Comparison of ENCODE assay signal across 24 cellular contexts in genomic region chr3:14140668-14141067, GRCh38. TPM values are rescaled to one million over a fixed set of nuclear protein-coding genes. Genes with fewer than 3 reads are reported as not detected.
DNase-seq lines count a peak whose midpoint lies in the region; ATAC-seq and TF ChIP-seq lines count a peak whose summit lies in the region.
"Had no signal": no experiment of that assay in that cellular context is flagged by ENCODE, and none has a peak within 500 bp of the region (broad histone marks: within the 10 kb centered on the region; RNA-seq: fewer than 3 reads in every experiment).

No MANE protein-coding gene starts in this region.

- H3K36me3 Mint-ChIP-seq in natural killer cell = peaks cover 6% of the 10 kb centered on the region
- no peaks in the 10 kb centered on the region for H3K36me3 Mint-ChIP-seq in natural killer cell treated with Interleukin-12 subunit alpha and Interleukin-12 subunit beta and Interleukin-15 and Interleukin-18, amount 100 ng/mL, for 72 hours
- peaks cover 49% of the 10 kb centered on the region for H3K36me3 Mint-ChIP-seq in central memory CD8-positive, alpha-beta T cell (ENCODE audit: insufficient read depth)
- H3K36me3 Mint-ChIP-seq in naive B cell = peaks cover 5 to 6% of the 10 kb centered on the region in 2 donors

- intact Hi-C loops in natural killer cell (cut with micrococcal nuclease) = loop anchor here (5.0 to 10.0 kb wide), 2 partner anchors 1128 to 1654 kb away; partner anchors contain the start of gene ANKRD28

- H3K27ac Mint-ChIP-seq in natural killer cell = peak overlapping the region; percentile 95 to 100
- H3K27ac Mint-ChIP-seq in natural killer cell treated with Interleukin-12 subunit alpha and Interleukin-12 subunit beta and Interleukin-15 and Interleukin-18, amount 100 ng/mL, for 72 hours = no peak overlapping the region
- peak overlapping the region; percentile 99 for H3K27ac Mint-ChIP-seq in central memory CD8-positive, alpha-beta T cell (ENCODE audit: low read depth)
- H3K27ac Mint-ChIP-seq in naive B cell = peak overlapping the region in 5 of 6 donors; percentile 14 to 90 (median 42)
- H3K27ac Mint-ChIP-seq: type B pancreatic cell had no signal

- ATAC-seq in natural killer cell = no peak
- ATAC-seq in natural killer cell treated with Interleukin-12 subunit alpha and Interleukin-12 subunit beta and Interleukin-15 and Interleukin-18, amount 100 ng/mL, for 72 hours = no peak
- no peak for ATAC-seq in central memory CD8-positive, alpha-beta T cell (replicated peaks; ENCODE audit: extremely low read depth, poor library complexity, severe bottlenecking)
- ATAC-seq in naive B cell (ENCODE audit: low read depth in 2 of 2) = no peak
- ATAC-seq in GM21526 (IDR thresholded peaks at IDR 0.05; ENCODE audit: low FRiP score, unreplicated experiment) = no peak
- no peak for ATAC-seq in GM19397 (IDR thresholded peaks at IDR 0.05; ENCODE audit: unreplicated experiment)
- ATAC-seq in HG03520 (IDR thresholded peaks at IDR 0.05; ENCODE audit: unreplicated experiment) = no peak
- ATAC-seq: left colon had no signal

- H3K4me3 Mint-ChIP-seq in natural killer cell (no peak overlapping the region), naive B cell (no peak overlapping the region)
- no peak overlapping the region for H3K4me3 Mint-ChIP-seq in natural killer cell treated with Interleukin-12 subunit alpha and Interleukin-12 subunit beta and Interleukin-15 and Interleukin-18, amount 100 ng/mL, for 72 hours
- no peak overlapping the region for H3K4me3 Mint-ChIP-seq in central memory CD8-positive, alpha-beta T cell
- H3K4me3 Mint-ChIP-seq: brain; dendritic cell treated with granulocyte-macrophage colony-stimulating factor and Interleukin-4, amounts not matched to agents 40 ng/mL and 50 ng/mL, for 4 days; type B pancreatic cell had no signal

- H3K4me1 Mint-ChIP-seq in natural killer cell (peaks cover 47 to 48% of the 10 kb centered on the region in 2 donors), naive B cell (peaks cover 12 to 21% (median 15%) of the 10 kb centered on the region in 3 donors)
- H3K4me1 Mint-ChIP-seq in natural killer cell treated with Interleukin-12 subunit alpha and Interleukin-12 subunit beta and Interleukin-15 and Interleukin-18, amount 100 ng/mL, for 72 hours (ENCODE audit: low read depth in 2 of 2) = peaks cover 40 to 43% of the 10 kb centered on the region in 2 donors
- peaks cover 47% of the 10 kb centered on the region for H3K4me1 Mint-ChIP-seq in central memory CD8-positive, alpha-beta T cell

- H3K9me3 Mint-ChIP-seq in natural killer cell (no peaks in the 10 kb centered on the region), naive B cell (no peaks in the 10 kb centered on the region)
- H3K9me3 Mint-ChIP-seq in natural killer cell treated with Interleukin-12 subunit alpha and Interleukin-12 subunit beta and Interleukin-15 and Interleukin-18, amount 100 ng/mL, for 72 hours = no peaks in the 10 kb centered on the region
- H3K9me3 Mint-ChIP-seq in central memory CD8-positive, alpha-beta T cell = no peaks in the 10 kb centered on the region
- H3K9me3 Mint-ChIP-seq: brain; dendritic cell treated with granulocyte-macrophage colony-stimulating factor and Interleukin-4, amounts not matched to agents 40 ng/mL and 50 ng/mL, for 4 days; type B pancreatic cell had no signal

- TF ChIP-seq CTCF in natural killer cell (IDR thresholded peaks at IDR 0.05) = no peak

- H3K27me3 Mint-ChIP-seq in natural killer cell (ENCODE audit: low read depth in 2 of 2) (no peaks in the 10 kb centered on the region), naive B cell (no peaks in the 10 kb centered on the region)
- H3K27me3 Mint-ChIP-seq in natural killer cell treated with Interleukin-12 subunit alpha and Interleukin-12 subunit beta and Interleukin-15 and Interleukin-18, amount 100 ng/mL, for 72 hours = no peaks in the 10 kb centered on the region
- no peaks in the 10 kb centered on the region for H3K27me3 Mint-ChIP-seq in central memory CD8-positive, alpha-beta T cell
- H3K27me3 Mint-ChIP-seq: brain; dendritic cell treated with granulocyte-macrophage colony-stimulating factor and Interleukin-4, amounts not matched to agents 40 ng/mL and 50 ng/mL, for 4 days; type B pancreatic cell had no signal

- no peak for DNase-seq in natural killer cell
- no peak for DNase-seq in natural killer cell treated with Interleukin-12 subunit alpha and Interleukin-12 subunit beta and Interleukin-15 and Interleukin-18, amount 100 ng/mL, for 72 hours (ENCODE audit: low spot score)
- DNase-seq in central memory CD8-positive, alpha-beta T cell (ENCODE audit: low spot score in 2 of 2) = no peak
- no peak for DNase-seq in naive B cell
- no peak for DNase-seq in midbrain (lab: John Stamatoyannopoulos, UW)
- DNase-seq: activated naive CD4-positive, alpha-beta T cell; activated T-cell treated with anti-CD3 and anti-CD28 coated beads, Interleukin-2, amount 50 U/mL, for 48 hours; KG1; left colon; mesendoderm; MM.1S; NCI-H1436; NCI-H2081 treated with DMSO at 0.1 percent for 48 hours; NCI-H226; Peyer's patch; small intestine; stimulated activated CD8-positive, alpha-beta memory T cell treated with anti-CD3 and anti-CD28 coated beads, Interleukin-4, amount 100 ng/mL, for 48 hours; stomach had no signal

RNA-seq across cellular contexts. Expression of gene TMEM43, which starts 15.8 kb away (rescaled TPM):
- 10 to 100 TPM; 49.5 to 61.1 (median 54.1) TPM for total RNA-seq in natural killer cell
- 10 to 100 TPM; 37.3 to 42.6 TPM for total RNA-seq in natural killer cell treated with Interleukin-12 subunit alpha and Interleukin-12 subunit beta and Interleukin-15 and Interleukin-18, amount 100 ng/mL, for 72 hours
- polyA plus RNA-seq in naive B cell (ENCODE audit: low read depth in 6 of 6) = 10 to 100 TPM; 36.7 to 42.9 (median 39.2) TPM

RNA-seq across cellular contexts. Expression of gene CHCHD4, which starts 16.0 kb away (rescaled TPM):
- total RNA-seq in natural killer cell = 1 to 10 TPM; 2.1 to 4.3 (median 3.4) TPM
- 10 to 100 TPM; 13.2 to 14.6 TPM for total RNA-seq in natural killer cell treated with Interleukin-12 subunit alpha and Interleukin-12 subunit beta and Interleukin-15 and Interleukin-18, amount 100 ng/mL, for 72 hours
- polyA plus RNA-seq in naive B cell (ENCODE audit: low read depth in 6 of 6) = 10 to 100 TPM in 3 of 6 donors, 1 to 10 TPM in 3; 6.4 to 17.5 (median 11.3) TPM

RNA-seq across cellular contexts. Expression of gene XPC, which starts 37.7 kb away (rescaled TPM):
- total RNA-seq in natural killer cell = 10 to 100 TPM; 45.5 to 62.1 (median 50.0) TPM
- total RNA-seq in natural killer cell treated with Interleukin-12 subunit alpha and Interleukin-12 subunit beta and Interleukin-15 and Interleukin-18, amount 100 ng/mL, for 72 hours = 10 to 100 TPM; 24.6 to 31.5 TPM
- polyA plus RNA-seq in naive B cell (ENCODE audit: low read depth in 6 of 6) = 10 to 100 TPM in 5 of 6 donors, 1 to 10 TPM in 1; 10.0 to 36.6 (median 32.3) TPM

RNA-seq across cellular contexts. Expression of gene LSM3, which starts 37.9 kb away (rescaled TPM):
- total RNA-seq in natural killer cell = 1 to 10 TPM; 7.6 to 9.1 (median 8.9) TPM
- 10 to 100 TPM; 15.1 to 15.2 TPM for total RNA-seq in natural killer cell treated with Interleukin-12 subunit alpha and Interleukin-12 subunit beta and Interleukin-15 and Interleukin-18, amount 100 ng/mL, for 72 hours
- 10 to 100 TPM; 23.5 to 41.6 (median 31.2) TPM for polyA plus RNA-seq in naive B cell (ENCODE audit: low read depth in 6 of 6)

Comparison
In these comparisons a context has a peak if more than half of its experiments do, and no peak if none do; other contexts are left out.
1. H3K27ac Mint-ChIP-seq: peak in natural killer cell (2 of 2), central memory CD8-positive, alpha-beta T cell (single experiment) and naive B cell (5 of 6); none in natural killer cell treated with Interleukin-12 subunit alpha and Interleukin-12 subunit beta and Interleukin-15 and Interleukin-18, amount 100 ng/mL, for 72 hours (0 of 2).